ENCODE assay signal across 25 cellular contexts in the genomic region with DNA sequence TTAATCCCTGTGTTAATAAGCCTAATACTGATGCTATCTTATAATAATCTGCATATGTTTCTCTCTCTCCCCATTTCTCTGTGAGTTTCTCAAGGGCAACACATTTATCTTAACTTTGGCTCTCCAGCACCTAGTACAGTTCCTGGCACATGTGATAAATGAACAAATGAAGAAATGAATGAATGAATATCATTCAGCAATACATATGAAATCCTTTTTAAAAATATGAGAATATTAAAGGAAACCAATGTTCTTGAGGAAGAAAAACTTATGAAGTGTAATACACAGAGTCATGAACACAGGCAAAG. TPM values are rescaled to one million over a fixed set of nuclear protein-coding genes. Genes with fewer than 3 reads are reported as not detected.
DNase-seq lines count a peak whose midpoint lies in the region; ATAC-seq and TF ChIP-seq lines count a peak whose summit lies in the region.
"Had no signal": no experiment of that assay in that cellular context is flagged by ENCODE, and none has a peak within 500 bp of the region (broad histone marks: within the 10 kb centered on the region; RNA-seq: fewer than 3 reads in every experiment).

No MANE protein-coding gene starts in this region.

- no peaks in the 10 kb centered on the region for H3K27me3 Mint-ChIP-seq in MCF 10A (ENCODE audit: insufficient read depth, unreplicated experiment)
- H3K27me3 Mint-ChIP-seq in T-helper 17 cell = no peaks in the 10 kb centered on the region
- no peaks in the 10 kb centered on the region for H3K27me3 Mint-ChIP-seq in type B pancreatic cell
- H3K27me3 Mint-ChIP-seq: activated CD4-positive, alpha-beta T cell treated with anti-CD3 and anti-CD28 coated beads, Interleukin-2, amount 10 ng/mL, durations not matched to agents 7 days and 5 days; activated naive CD8-positive, alpha-beta T cell treated with anti-CD3 and anti-CD28 coated beads, Interleukin-2, amount 50 U/mL, for 24 hours had no signal

- H3K27ac Mint-ChIP-seq in MCF 10A (ENCODE audit: low read depth, unreplicated experiment) (peak overlapping the region; percentile 65), T-helper 17 cell (peak overlapping the region; percentile 92), type B pancreatic cell (peak overlapping the region; percentile 4)
- H3K27ac Mint-ChIP-seq: activated naive CD8-positive, alpha-beta T cell treated with anti-CD3 and anti-CD28 coated beads, Interleukin-2, amount 50 U/mL, for 24 hours had no signal

- H3K27ac ChIP-seq in breast epithelium (no peak overlapping the region), esophagus squamous epithelium (peak overlapping the region; percentile 38 to 80 (median 66))
- H3K27ac ChIP-seq: KMS-11, parathyroid adenoma, right atrium auricular region, upper lobe of right lung, WERI-Rb-1 had no signal

- H3K4me1 ChIP-seq in breast epithelium = no peaks in the 10 kb centered on the region
- H3K4me1 ChIP-seq in esophagus squamous epithelium = peaks cover 0 to 41% (median 7%) of the 10 kb centered on the region in 3 donors
- H3K4me1 ChIP-seq: parathyroid adenoma, right atrium auricular region, upper lobe of right lung had no signal

- H3K4me1 Mint-ChIP-seq in MCF 10A (ENCODE audit: insufficient read depth, unreplicated experiment) (peaks cover 11% of the 10 kb centered on the region), T-helper 17 cell (peaks cover 18% of the 10 kb centered on the region), type B pancreatic cell (ENCODE audit: unreplicated experiment) (peaks cover 13% of the 10 kb centered on the region)

- H3K4me3 Mint-ChIP-seq in MCF 10A (ENCODE audit: unreplicated experiment) (peak overlapping the region; percentile 9), T-helper 17 cell (no peak overlapping the region), type B pancreatic cell (no peak overlapping the region)
- H3K4me3 Mint-ChIP-seq: activated CD4-positive, alpha-beta T cell treated with anti-CD3 and anti-CD28 coated beads, Interleukin-2, amount 10 ng/mL, durations not matched to agents 7 days and 5 days; activated naive CD8-positive, alpha-beta T cell treated with anti-CD3 and anti-CD28 coated beads, Interleukin-2, amount 50 U/mL, for 24 hours had no signal

- H3K36me3 ChIP-seq in breast epithelium (no peaks in the 10 kb centered on the region), esophagus squamous epithelium (peaks cover 0 to 37% (median 0%) of the 10 kb centered on the region in 3 donors)
- H3K36me3 ChIP-seq: upper lobe of right lung had no signal

- peaks cover 23% of the 10 kb centered on the region for H3K36me3 Mint-ChIP-seq in MCF 10A (ENCODE audit: insufficient read depth, unreplicated experiment)
- peaks cover 13% of the 10 kb centered on the region for H3K36me3 Mint-ChIP-seq in T-helper 17 cell (ENCODE audit: low read depth)
- peaks cover 34% of the 10 kb centered on the region for H3K36me3 Mint-ChIP-seq in type B pancreatic cell

- CTCF ChIA-PET in MCF 10A (lab: Yijun Ruan, JAX) = interaction anchor here (0.6 to 0.7 kb wide), 2 partner anchors 33 to 431 kb away, joined by 3 to 4 read pairs; no protein-coding TSS in a partner anchor

- H3K4me3 ChIP-seq in breast epithelium (no peak overlapping the region), esophagus squamous epithelium (no peak overlapping the region)
- H3K4me3 ChIP-seq: right atrium auricular region, upper lobe of right lung had no signal

- H3K9me3 Mint-ChIP-seq in MCF 10A (ENCODE audit: unreplicated experiment) (no peaks in the 10 kb centered on the region), type B pancreatic cell (no peaks in the 10 kb centered on the region)
- H3K9me3 Mint-ChIP-seq: activated naive CD8-positive, alpha-beta T cell treated with anti-CD3 and anti-CD28 coated beads, Interleukin-2, amount 50 U/mL, for 24 hours had no signal

- no peak for ATAC-seq in T-helper 17 cell
- ATAC-seq: activated naive CD8-positive, alpha-beta T cell treated with anti-CD3 and anti-CD28 coated beads, Interleukin-2, amount 50 U/mL, for 24 hours; Right ventricle myocardium inferior; upper lobe of right lung had no signal

- H3K27me3 ChIP-seq in breast epithelium = no peaks in the 10 kb centered on the region
- H3K27me3 ChIP-seq in esophagus squamous epithelium = no peaks in the 10 kb centered on the region
- H3K27me3 ChIP-seq: right atrium auricular region, upper lobe of right lung had no signal

- DNase-seq in MCF 10A (ENCODE audit: unreplicated experiment) (no peak), breast epithelium (ENCODE audit: low spot score in 2 of 2) (no peak), T-helper 17 cell (no peak), esophagus squamous epithelium (lab: John Stamatoyannopoulos, UW) (no peak), type B pancreatic cell (ENCODE audit: extremely low spot score, unreplicated experiment) (no peak), GOT3 (lab: John Stamatoyannopoulos, UW) (no peak), NCI-H1048 (lab: John Stamatoyannopoulos, UW) (no peak), SIG-M5 treated with dmso at 0.1 percent for 504 hours (lab: John Stamatoyannopoulos, UW; ENCODE audit: unreplicated experiment) (no peak)
- DNase-seq: activated CD4-positive, alpha-beta T cell treated with anti-CD3 and anti-CD28 coated beads, Interleukin-2, amount 10 ng/mL, durations not matched to agents 7 days and 5 days; activated naive CD8-positive, alpha-beta T cell treated with anti-CD3 and anti-CD28 coated beads, Interleukin-2, amount 50 U/mL, for 24 hours; C1 segment of cervical spinal cord; Calu3; central memory CD4-positive, alpha-beta T cell; DND-41; NCI-H1436; NCI-H82; stimulated activated CD4-positive, alpha-beta T cell treated with anti-CD3 and anti-CD28 coated beads, Interleukin-2, amount 100 ng/mL, for 24 hours; substantia nigra; T1000; upper lobe of right lung; WERI-Rb-1 had no signal

- no peak for TF ChIP-seq CTCF in MCF 10A (IDR thresholded peaks at IDR 0.05; ENCODE audit: unreplicated experiment)
- no peak for TF ChIP-seq CTCF in breast epithelium (IDR thresholded peaks at IDR 0.05)
- TF ChIP-seq CTCF in esophagus squamous epithelium (IDR thresholded peaks at IDR 0.05) = no peak
- no peak for TF ChIP-seq CTCF in type B pancreatic cell (conservative IDR thresholded peaks at IDR 0.05)

- intact Hi-C loops in MCF 10A (cut with micrococcal nuclease) (no loop called here), breast epithelium (cut with DNase I; ENCODE audit: low total_unique reads) (no loop called here), esophagus squamous epithelium (cut with DNase I) (no loop called here)

- POLR2A ChIA-PET in MCF 10A (lab: Yijun Ruan, JAX) = interaction anchor here (1.0 to 1.4 kb wide), 3 partner anchors 22 to 104 kb away, joined by 3 to 6 read pairs (median 3); a partner anchor contains a TSS

- H3K9me3 ChIP-seq in breast epithelium = no peaks in the 10 kb centered on the region
- no peaks in the 10 kb centered on the region for H3K9me3 ChIP-seq in T-helper 17 cell (ENCODE audit: control insufficient read depth, low read length, poor library complexity, severe bottlenecking)
- H3K9me3 ChIP-seq in esophagus squamous epithelium = no peaks in the 10 kb centered on the region
- H3K9me3 ChIP-seq: right atrium auricular region, upper lobe of right lung had no signal

- no peak for TF ChIP-seq POLR2A in breast epithelium (IDR thresholded peaks at IDR 0.05)
- no peak for TF ChIP-seq POLR2A in esophagus squamous epithelium (IDR thresholded peaks at IDR 0.05)

- BruUV-seq in MCF 10A (replicated peaks; lab: Mats Ljungman, UMichigan) = no TSS peak

RNA-seq across cellular contexts. Expression of a gene that starts 55.9 kb away (rescaled TPM):
- total RNA-seq in MCF 10A (2022) = 14.2 and 14.5 TPM in 2 replicates
- total RNA-seq in breast epithelium = 10 to 100 TPM in 2 of 3 donors, 1 to 10 TPM in 1; 7.4 to 16.1 (median 15.8) TPM
- total RNA-seq in T-helper 17 cell = 10 to 100 TPM in 1 of 2 donors, 1 to 10 TPM in 1; 8.4 to 10.2 TPM
- 10 to 100 TPM; 14.8 to 27.1 (median 17.6) TPM for total RNA-seq in esophagus squamous epithelium
- total RNA-seq in type B pancreatic cell (ENCODE audit: low replicate concordance) = 41.5 and 46.2 TPM in 2 replicates

Comparison
In these comparisons a context has a peak if more than half of its experiments do, and no peak if none do; other contexts are left out.
1. H3K27ac Mint-ChIP-seq: peak in every context shown above with its lines; median percentile 92 in T-helper 17 cell; 65 in MCF 10A; 4 in type B pancreatic cell.
2. H3K27ac ChIP-seq: peak in esophagus squamous epithelium (4 of 4); none in breast epithelium (0 of 2).